14 cellular contexts compared by ENCODE assay signal in the genomic region with DNA sequence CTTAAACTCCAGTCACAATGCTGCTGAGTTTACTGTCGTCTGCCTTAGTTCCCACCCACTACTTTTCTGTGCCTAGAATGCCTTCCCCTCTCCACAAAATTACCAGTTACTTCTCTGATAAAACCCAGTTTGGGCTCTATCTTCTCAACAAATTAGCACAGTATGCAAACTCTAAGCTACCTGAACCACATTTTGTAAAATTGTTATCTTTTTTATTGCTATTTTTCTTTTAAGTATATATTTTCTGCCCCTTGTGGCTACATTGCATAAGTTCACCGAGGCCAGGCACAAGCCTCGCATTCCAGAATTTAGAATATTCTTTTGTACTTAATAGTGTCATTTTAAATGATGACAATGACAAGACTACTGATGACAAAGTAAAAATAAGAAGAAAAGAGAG. TPM values are rescaled to one million over a fixed set of nuclear protein-coding genes. Genes with fewer than 3 reads are reported as not detected.
DNase-seq lines count a peak whose midpoint lies in the region; ATAC-seq, FAIRE-seq and TF ChIP-seq lines count a peak whose summit lies in the region.
"Had no signal": no experiment of that assay in that cellular context is flagged by ENCODE, and none has a peak within 500 bp of the region (broad histone marks: within the 10 kb centered on the region; RNA-seq: fewer than 3 reads in every experiment).

No MANE protein-coding gene starts in this region.

- ATAC-seq in HG02973 (IDR thresholded peaks at IDR 0.05; ENCODE audit: unreplicated experiment): no peak
- ATAC-seq: left lobe of liver, natural killer cell had no signal

- 51% methylated on average over 3 of the region's 3 CpGs; no CpG with 5 or more reads in 1 of the 2 experiments for WGBS in H1 (ENCODE audit: extremely low coverage in 1 of 2, insufficient coverage in 1 of 2, insufficient read length in 1 of 2, insufficient replicate concordance in 2 of 2, low coverage in 1 of 2, low lambda C conversion rate in 2 of 2, missing lambda C conversion rate in 1 of 2), 2 experiments

- H3K36me3 ChIP-seq in H1 (ENCODE audit: control insufficient read depth in 2 of 4, insufficient read depth in 4 of 4, low read length in 3 of 4) (no peaks in the 10 kb centered on the region), osteoblast (ENCODE audit: insufficient read depth, low read length) (no peaks in the 10 kb centered on the region)

- H4K91ac ChIP-seq in H1 (replicated peaks; ENCODE audit: insufficient read length, low read length): no peak overlapping the region

- H4K8ac ChIP-seq in H1 (ENCODE audit: extremely low read depth, insufficient read depth, low read length): no peak overlapping the region

- H2BK15ac ChIP-seq in H1 (ENCODE audit: low read length): no peak overlapping the region

- H3K56ac ChIP-seq in H1 (replicated peaks; ENCODE audit: insufficient read length, low read depth, low read length): no peak overlapping the region

- H2AFZ ChIP-seq in H1 (ENCODE audit: low read length) (no peak overlapping the region), osteoblast (ENCODE audit: low read length) (no peak overlapping the region)

- no peak overlapping the region for H3K18ac ChIP-seq in H1 (ENCODE audit: extremely low read depth, low read length)

- POLR2A ChIA-PET in H1 (lab: Charles Lee; ENCODE audit: partially characterized antibody): no interaction called here

- no peak overlapping the region for H3K9ac ChIP-seq in H1 (replicated peaks in 1 of 4; ENCODE audit: extremely low read depth in 1 of 4, low read depth in 3 of 4, low read length in 3 of 4)

- H4K5ac ChIP-seq in H1 (ENCODE audit: insufficient read length, low read depth, low read length): no peak overlapping the region

- H3K9me3 ChIP-seq in H1 (ENCODE audit: insufficient read depth in 2 of 2, low read depth in 1 of 2, low read length in 1 of 2) (no peaks in the 10 kb centered on the region), osteoblast (ENCODE audit: low read depth, low read length) (no peaks in the 10 kb centered on the region)

- H3K4me3 ChIP-seq in H1 (ENCODE audit: extremely low read depth in 1 of 4, insufficient read depth in 2 of 4, low read depth in 3 of 4, low read length in 4 of 4) (no peak overlapping the region), osteoblast (ENCODE audit: insufficient read depth, low read length) (no peak overlapping the region)

- H3K4me1 ChIP-seq in H1 (replicated peaks in 1 of 4; ENCODE audit: control insufficient read depth in 3 of 4, insufficient read depth in 4 of 4, low read length in 3 of 4): peaks cover 0 to 7% (median 6%) of the 10 kb centered on the region in 4 experiments; a peak in 6 of 7 replicates
- H3K4me1 ChIP-seq in osteoblast (ENCODE audit: insufficient read depth, low read length): peaks cover 28% of the 10 kb centered on the region

- no peak for TF ChIP-seq RAD21 in H1 (IDR thresholded peaks at IDR 0.05 in 1 of 2, conservative IDR thresholded peaks at IDR 0.05 in 1 of 2; ENCODE audit: low read depth in 2 of 2, low read length in 2 of 2)

- CTCF ChIA-PET in H1 (lab: Charles Lee; ENCODE audit: partially characterized antibody): interaction anchor here (0.6 to 1.9 kb wide), 18 partner anchors 9 to 1466 kb away, joined by 3 to 9 read pairs (median 3); no protein-coding TSS in a partner anchor

- peak; percentile 39 for DNase-seq in ELR (ENCODE audit: low read depth)
- DNase-seq in NAMALWA (ENCODE audit: low spot score): peak; percentile 8
- no peak for DNase-seq in H1 (ENCODE audit: low read depth in 1 of 2, low spot score in 2 of 2)
- DNase-seq in osteoblast (ENCODE audit: insufficient read length, low spot score, missing footprints): no peak
- DNase-seq in AG08395 (ENCODE audit: low spot score): no peak
- DNase-seq in stimulated activated CD8-positive, alpha-beta memory T cell treated with anti-CD3 and anti-CD28 coated beads, Interleukin-4, amount 100 ng/mL, for 48 hours: no peak
- DNase-seq: effector CD8-positive, alpha-beta T cell; Karpas-422; natural killer cell; NCI-H187; NCI-H774; substantia nigra had no signal

- no peak overlapping the region for H3K27ac ChIP-seq in H1 (ENCODE audit: low read depth, low read length)
- no peak overlapping the region for H3K27ac ChIP-seq in osteoblast (ENCODE audit: low read depth, low read length)

- H3K23me2 ChIP-seq in H1 (ENCODE audit: low read depth, low read length): no peaks in the 10 kb centered on the region

- TF ChIP-seq CTCF in H1 (IDR thresholded peaks at IDR 0.05; ENCODE audit: control extremely low read depth in 1 of 3, insufficient read depth in 1 of 3, low read depth in 1 of 3, low read length in 3 of 3) (peak in 1 of 3 experiments; percentile 36; a peak in 1 of 4 replicates), osteoblast (IDR thresholded peaks at IDR 0.05; ENCODE audit: extremely low read depth, low read depth, low read length) (peak; percentile 53)

- H2BK120ac ChIP-seq in H1 (replicated peaks; ENCODE audit: low read depth, low read length): no peak overlapping the region

- no peak overlapping the region for H2AK5ac ChIP-seq in H1 (ENCODE audit: low read depth, low read length)

- H4K20me1 ChIP-seq in H1 (replicated peaks in 1 of 2; ENCODE audit: control insufficient read depth in 1 of 2, insufficient read depth in 2 of 2, low read length in 2 of 2) (no peaks in the 10 kb centered on the region), osteoblast (ENCODE audit: insufficient read depth, low read length) (no peaks in the 10 kb centered on the region)

- H2BK20ac ChIP-seq in H1 (ENCODE audit: low read length): no peak overlapping the region

- H3K23ac ChIP-seq in H1 (ENCODE audit: insufficient read length): no peak overlapping the region

- TF ChIP-seq POLR2A in H1 (IDR thresholded peaks at IDR 0.05; ENCODE audit: control extremely low read depth in 1 of 2, low read depth in 2 of 2, low read length in 2 of 2): no peak

- H3K79me1 ChIP-seq in H1 (ENCODE audit: low read depth, low read length): no peaks in the 10 kb centered on the region

- H3K27me3 ChIP-seq in H1 (replicated peaks in 1 of 4; ENCODE audit: control insufficient read depth in 3 of 4, extremely low read depth in 1 of 4, insufficient read depth in 3 of 4, low read length in 3 of 4) (no peaks in the 10 kb centered on the region), osteoblast (ENCODE audit: insufficient read depth, low read length) (no peaks in the 10 kb centered on the region)

- H3K4ac ChIP-seq in H1 (replicated peaks; ENCODE audit: insufficient read length, low read depth, low read length): no peak overlapping the region

- no peak overlapping the region for H2BK5ac ChIP-seq in H1 (ENCODE audit: low read depth, low read length)

- H3K79me2 ChIP-seq in H1 (ENCODE audit: control insufficient read depth in 1 of 2, insufficient read depth in 2 of 2, low read length in 2 of 2) (no peaks in the 10 kb centered on the region), osteoblast (ENCODE audit: insufficient read depth, low read length) (no peaks in the 10 kb centered on the region)

- TF ChIP-seq EP300 in H1 (IDR thresholded peaks at IDR 0.05; ENCODE audit: borderline replicate concordance in 1 of 2, low read depth in 2 of 2, low read length in 2 of 2): no peak

- no peak overlapping the region for H2BK12ac ChIP-seq in H1 (ENCODE audit: low read depth, low read length)

- H3K14ac ChIP-seq in H1 (ENCODE audit: insufficient read length): no peak overlapping the region

- H3K4me2 ChIP-seq in H1 (ENCODE audit: insufficient read depth in 1 of 2, low read depth in 2 of 2, low read length in 2 of 2): no peak overlapping the region
- no peak overlapping the region for H3K4me2 ChIP-seq in osteoblast (ENCODE audit: insufficient read depth, low read length)

- FAIRE-seq in H1 (lab: Jason Lieb, UNC): no peak

TF ChIP-seq in H1, 55 proteins besides CTCF, POLR2A, EP300 and RAD21:
- TF ChIP-seq TEAD4 (IDR thresholded peaks at IDR 0.05; ENCODE audit: low read depth, low read length) (peak; percentile 13; the same call in 1 of the 2 replicates), MAFK (IDR thresholded peaks at IDR 0.05; ENCODE audit: low read depth, low read length) (no peak)
TF ChIP-seq in H1: peak in this region for 1.

RNA-seq across cellular contexts. Expression of gene POU5F2, which starts 60.0 kb away (rescaled TPM):
- 0.06 TPM in 2 replicates for total RNA-seq in H1 (2021; fragmentation: NEBNext Ultra II Directional; extraction: Animal tissue kit (Norgen Biotek cat#: 25700))
- polyA plus RNA-seq in H1 (2011; rRNA removed): 0.03 and 0.08 TPM in 2 replicates
- polyA plus RNA-seq in H1 (2011; cell fraction: cytosol; rRNA removed): 0.01 TPM
- 0.26 TPM for polyA plus RNA-seq in H1 (2011; cell fraction: nucleus; rRNA removed)
- 0.01 TPM in 1 of 4 replicates, not detected in the others for polyA plus RNA-seq in H1 (2012, experiment 1 of 2)
- not detected for polyA plus RNA-seq in H1 (2012, experiment 2 of 2)
- under 0.01 TPM for polyA plus RNA-seq in H1 (2013, experiment 1 of 2)
- polyA plus RNA-seq in H1 (2013, experiment 2 of 2): not detected
- 1.4 and 1.5 TPM in 2 replicates for polyA minus RNA-seq in H1 (2011; rRNA and poly(A)+ RNA removed)
- polyA minus RNA-seq in H1 (2011; cell fraction: cytosol; rRNA and poly(A)+ RNA removed): 0.22 TPM
- 8.2 TPM for polyA minus RNA-seq in H1 (2011; cell fraction: nucleus; rRNA and poly(A)+ RNA removed)
- 1.8 and 2.9 TPM in 2 replicates for total RNA-seq in osteoblast

Comparison
In these comparisons a context has a peak if more than half of its experiments do, and no peak if none do; other contexts are left out.
1. DNase-seq: peak in ELR (single experiment) and NAMALWA (single experiment); none in H1 (0 of 2), osteoblast (single experiment), AG08395 (single experiment) and stimulated activated CD8-positive, alpha-beta memory T cell treated with anti-CD3 and anti-CD28 coated beads, Interleukin-4, amount 100 ng/mL, for 48 hours (single experiment).